2 cellular contexts compared by ENCODE assay signal in the genomic region with DNA sequence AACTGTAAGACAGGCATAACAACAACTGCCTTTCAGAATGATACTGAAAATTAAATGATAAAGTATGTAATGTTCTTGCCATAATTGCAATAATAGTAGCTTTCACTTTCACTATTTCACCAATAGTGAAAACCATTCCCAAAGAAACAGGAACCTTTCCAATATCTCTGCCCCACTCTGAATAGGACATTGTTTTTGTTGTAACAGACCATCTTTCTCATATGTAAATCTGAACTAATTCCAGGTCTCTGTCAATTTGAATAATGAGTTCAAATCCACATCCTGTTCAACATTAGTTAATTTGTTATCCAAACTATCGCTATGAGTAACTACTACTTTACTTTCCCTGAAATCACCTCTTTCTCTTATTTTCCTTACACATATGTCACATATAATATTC.
TF ChIP-seq lines count a peak whose summit lies in the region.

No MANE protein-coding gene starts in this region.

TF ChIP-seq in liver, 16 proteins besides CTCF, POLR2A, EP300 and RAD21 (continued from another document):
- TF ChIP-seq FOXA1 (IDR thresholded peaks at IDR 0.05) = no peak
- TF ChIP-seq, protein P1, sequence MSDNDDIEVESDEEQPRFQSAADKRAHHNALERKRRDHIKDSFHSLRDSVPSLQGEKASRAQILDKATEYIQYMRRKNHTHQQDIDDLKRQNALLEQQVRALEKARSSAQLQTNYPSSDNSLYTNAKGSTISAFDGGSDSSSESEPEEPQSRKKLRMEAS (IDR thresholded peaks at IDR 0.05) = no peak
- no peak for TF ChIP-seq SP1 (IDR thresholded peaks at IDR 0.05)
- TF ChIP-seq, protein P2, sequence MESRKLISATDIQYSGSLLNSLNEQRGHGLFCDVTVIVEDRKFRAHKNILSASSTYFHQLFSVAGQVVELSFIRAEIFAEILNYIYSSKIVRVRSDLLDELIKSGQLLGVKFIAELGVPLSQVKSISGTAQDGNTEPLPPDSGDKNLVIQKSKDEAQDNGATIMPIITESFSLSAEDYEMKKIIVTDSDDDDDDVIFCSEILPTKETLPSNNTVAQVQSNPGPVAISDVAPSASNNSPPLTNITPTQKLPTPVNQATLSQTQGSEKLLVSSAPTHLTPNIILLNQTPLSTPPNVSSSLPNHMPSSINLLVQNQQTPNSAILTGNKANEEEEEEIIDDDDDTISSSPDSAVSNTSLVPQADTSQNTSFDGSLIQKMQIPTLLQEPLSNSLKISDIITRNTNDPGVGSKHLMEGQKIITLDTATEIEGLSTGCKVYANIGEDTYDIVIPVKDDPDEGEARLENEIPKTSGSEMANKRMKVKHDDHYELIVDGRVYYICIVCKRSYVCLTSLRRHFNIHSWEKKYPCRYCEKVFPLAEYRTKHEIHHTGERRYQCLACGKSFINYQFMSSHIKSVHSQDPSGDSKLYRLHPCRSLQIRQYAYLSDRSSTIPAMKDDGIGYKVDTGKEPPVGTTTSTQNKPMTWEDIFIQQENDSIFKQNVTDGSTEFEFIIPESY (IDR thresholded peaks at IDR 0.05) = no peak
- TF ChIP-seq NR2F2 (IDR thresholded peaks at IDR 0.05) = no peak
- TF ChIP-seq HNF4A (conservative IDR thresholded peaks at IDR 0.05) = no peak
- TF ChIP-seq, protein P3, sequence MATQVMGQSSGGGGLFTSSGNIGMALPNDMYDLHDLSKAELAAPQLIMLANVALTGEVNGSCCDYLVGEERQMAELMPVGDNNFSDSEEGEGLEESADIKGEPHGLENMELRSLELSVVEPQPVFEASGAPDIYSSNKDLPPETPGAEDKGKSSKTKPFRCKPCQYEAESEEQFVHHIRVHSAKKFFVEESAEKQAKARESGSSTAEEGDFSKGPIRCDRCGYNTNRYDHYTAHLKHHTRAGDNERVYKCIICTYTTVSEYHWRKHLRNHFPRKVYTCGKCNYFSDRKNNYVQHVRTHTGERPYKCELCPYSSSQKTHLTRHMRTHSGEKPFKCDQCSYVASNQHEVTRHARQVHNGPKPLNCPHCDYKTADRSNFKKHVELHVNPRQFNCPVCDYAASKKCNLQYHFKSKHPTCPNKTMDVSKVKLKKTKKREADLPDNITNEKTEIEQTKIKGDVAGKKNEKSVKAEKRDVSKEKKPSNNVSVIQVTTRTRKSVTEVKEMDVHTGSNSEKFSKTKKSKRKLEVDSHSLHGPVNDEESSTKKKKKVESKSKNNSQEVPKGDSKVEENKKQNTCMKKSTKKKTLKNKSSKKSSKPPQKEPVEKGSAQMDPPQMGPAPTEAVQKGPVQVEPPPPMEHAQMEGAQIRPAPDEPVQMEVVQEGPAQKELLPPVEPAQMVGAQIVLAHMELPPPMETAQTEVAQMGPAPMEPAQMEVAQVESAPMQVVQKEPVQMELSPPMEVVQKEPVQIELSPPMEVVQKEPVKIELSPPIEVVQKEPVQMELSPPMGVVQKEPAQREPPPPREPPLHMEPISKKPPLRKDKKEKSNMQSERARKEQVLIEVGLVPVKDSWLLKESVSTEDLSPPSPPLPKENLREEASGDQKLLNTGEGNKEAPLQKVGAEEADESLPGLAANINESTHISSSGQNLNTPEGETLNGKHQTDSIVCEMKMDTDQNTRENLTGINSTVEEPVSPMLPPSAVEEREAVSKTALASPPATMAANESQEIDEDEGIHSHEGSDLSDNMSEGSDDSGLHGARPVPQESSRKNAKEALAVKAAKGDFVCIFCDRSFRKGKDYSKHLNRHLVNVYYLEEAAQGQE (IDR thresholded peaks at IDR 0.05) = no peak

TF ChIP-seq in HepG2, 621 proteins besides CTCF, POLR2A, EP300 and RAD21:
- TF ChIP-seq, protein P4, sequence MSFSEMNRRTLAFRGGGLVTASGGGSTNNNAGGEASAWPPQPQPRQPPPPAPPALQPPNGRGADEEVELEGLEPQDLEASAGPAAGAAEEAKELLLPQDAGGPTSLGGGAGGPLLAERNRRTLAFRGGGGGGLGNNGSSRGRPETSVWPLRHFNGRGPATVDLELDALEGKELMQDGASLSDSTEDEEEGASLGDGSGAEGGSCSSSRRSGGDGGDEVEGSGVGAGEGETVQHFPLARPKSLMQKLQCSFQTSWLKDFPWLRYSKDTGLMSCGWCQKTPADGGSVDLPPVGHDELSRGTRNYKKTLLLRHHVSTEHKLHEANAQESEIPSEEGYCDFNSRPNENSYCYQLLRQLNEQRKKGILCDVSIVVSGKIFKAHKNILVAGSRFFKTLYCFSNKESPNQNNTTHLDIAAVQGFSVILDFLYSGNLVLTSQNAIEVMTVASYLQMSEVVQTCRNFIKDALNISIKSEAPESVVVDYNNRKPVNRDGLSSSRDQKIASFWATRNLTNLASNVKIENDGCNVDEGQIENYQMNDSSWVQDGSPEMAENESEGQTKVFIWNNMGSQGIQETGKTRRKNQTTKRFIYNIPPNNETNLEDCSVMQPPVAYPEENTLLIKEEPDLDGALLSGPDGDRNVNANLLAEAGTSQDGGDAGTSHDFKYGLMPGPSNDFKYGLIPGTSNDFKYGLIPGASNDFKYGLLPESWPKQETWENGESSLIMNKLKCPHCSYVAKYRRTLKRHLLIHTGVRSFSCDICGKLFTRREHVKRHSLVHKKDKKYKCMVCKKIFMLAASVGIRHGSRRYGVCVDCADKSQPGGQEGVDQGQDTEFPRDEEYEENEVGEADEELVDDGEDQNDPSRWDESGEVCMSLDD (CRISPR knock-in tag; IDR thresholded peaks at IDR 0.05; ENCODE audit: borderline replicate concordance) = no peak
- TF ChIP-seq ZFP36L1 (CRISPR knock-in tag; IDR thresholded peaks at IDR 0.05) = no peak
- TF ChIP-seq PAX8 (CRISPR knock-in tag; IDR thresholded peaks at IDR 0.05; ENCODE audit: borderline replicate concordance) = no peak
- TF ChIP-seq NFIB (CRISPR knock-in tag; IDR thresholded peaks at IDR 0.05; ENCODE audit: borderline replicate concordance) = no peak
